Comparison of ENCODE assay signal across 8 cellular contexts in the genomic region with DNA sequence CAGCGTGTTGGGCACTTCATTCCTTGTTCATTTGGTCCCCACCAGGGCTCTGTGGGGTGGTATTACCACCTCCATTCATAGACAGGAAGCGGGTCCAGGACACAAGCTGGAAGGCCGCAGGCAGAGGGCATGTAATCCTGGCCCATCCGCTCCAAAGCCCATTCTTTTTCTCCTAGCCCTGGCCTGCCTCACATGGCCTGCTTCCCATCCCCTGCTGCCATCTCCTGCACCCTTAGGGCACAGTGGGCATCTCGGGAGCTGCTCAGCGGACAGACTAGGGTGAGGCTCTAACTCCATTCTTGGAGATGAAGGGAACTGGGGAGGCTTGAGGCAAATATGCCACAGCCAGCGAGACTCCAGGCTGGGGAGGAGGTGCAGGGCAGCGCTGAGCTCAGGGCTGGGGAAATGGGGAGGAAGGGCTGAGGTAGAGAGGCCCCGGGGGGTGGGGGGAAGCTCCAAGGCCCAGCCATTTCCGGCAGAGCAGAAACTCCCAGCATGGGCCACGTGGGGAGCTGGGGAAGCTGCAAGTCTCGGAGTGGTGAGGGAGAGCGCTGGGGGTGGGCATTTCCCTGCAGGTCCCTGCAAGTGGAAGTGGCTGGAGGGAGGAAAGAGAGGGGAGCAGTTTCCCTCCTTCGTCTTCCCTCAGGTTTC. TPM values are rescaled to one million over a fixed set of nuclear protein-coding genes. Genes with fewer than 3 reads are reported as not detected.
DNase-seq lines count a peak whose midpoint lies in the region; ATAC-seq and TF ChIP-seq lines count a peak whose summit lies in the region.

No MANE protein-coding gene starts in this region.

- intact Hi-C loops in natural killer cell (cut with micrococcal nuclease) = no loop called here

- H4K20me1 ChIP-seq in DND-41 (ENCODE audit: insufficient read depth, low read length) = no peaks in the 10 kb centered on the region

- peak overlapping the region; percentile 45 for H3K9ac ChIP-seq in DND-41 (ENCODE audit: low read depth, low read length)
- peak overlapping the region; percentile 26 for H3K9ac ChIP-seq in NT2/D1 (ENCODE audit: insufficient read length, low read depth)

- no peaks in the 10 kb centered on the region for H3K9me3 Mint-ChIP-seq in activated naive CD8-positive, alpha-beta T cell treated with anti-CD3 and anti-CD28 coated beads for 36 hours
- no peaks in the 10 kb centered on the region for H3K9me3 Mint-ChIP-seq in natural killer cell

- no peaks in the 10 kb centered on the region for H3K79me2 ChIP-seq in DND-41 (ENCODE audit: insufficient read depth, low read length)

- H3K4me1 Mint-ChIP-seq in activated naive CD8-positive, alpha-beta T cell treated with anti-CD3 and anti-CD28 coated beads for 36 hours = peaks cover 30% of the 10 kb centered on the region
- H3K4me1 Mint-ChIP-seq in natural killer cell = peaks cover 0 to 5% of the 10 kb centered on the region in 2 donors

- H3K4me3 Mint-ChIP-seq in activated naive CD8-positive, alpha-beta T cell treated with anti-CD3 and anti-CD28 coated beads for 36 hours = peak overlapping the region; percentile 44
- H3K4me3 Mint-ChIP-seq in natural killer cell = no peak overlapping the region

- peak overlapping the region; percentile 57 for H3K4me2 ChIP-seq in DND-41 (ENCODE audit: insufficient read depth, low read length)

- H3K27me3 ChIP-seq in DND-41 (ENCODE audit: insufficient read depth, low read length, poor library complexity) = no peaks in the 10 kb centered on the region
- H3K27me3 ChIP-seq in NT2/D1 (ENCODE audit: insufficient read depth, insufficient read length) = no peaks in the 10 kb centered on the region

- peak overlapping the region; percentile 81 for H3K27ac ChIP-seq in DND-41 (ENCODE audit: low read length)

- DNase-seq in DND-41 = peak; percentile 89
- no peak for DNase-seq in NT2/D1 (ENCODE audit: low read depth, low spot score)
- peak; percentile 72 for DNase-seq in activated naive CD8-positive, alpha-beta T cell treated with anti-CD3 and anti-CD28 coated beads for 36 hours
- DNase-seq in natural killer cell = no peak
- no peak for DNase-seq in H4 (ENCODE audit: low spot score)

- peak overlapping the region; percentile 80 for H3K27ac Mint-ChIP-seq in activated naive CD8-positive, alpha-beta T cell treated with anti-CD3 and anti-CD28 coated beads for 36 hours
- H3K27ac Mint-ChIP-seq in natural killer cell = no peak overlapping the region

- no peaks in the 10 kb centered on the region for H3K27me3 Mint-ChIP-seq in activated naive CD8-positive, alpha-beta T cell treated with anti-CD3 and anti-CD28 coated beads for 36 hours
- peaks cover 16 to 24% of the 10 kb centered on the region in 2 donors for H3K27me3 Mint-ChIP-seq in natural killer cell (ENCODE audit: low read depth in 2 of 2)

- no peaks in the 10 kb centered on the region for H3K36me3 Mint-ChIP-seq in activated naive CD8-positive, alpha-beta T cell treated with anti-CD3 and anti-CD28 coated beads for 36 hours
- H3K36me3 Mint-ChIP-seq in natural killer cell = no peaks in the 10 kb centered on the region

- H3K9me3 ChIP-seq in DND-41 (ENCODE audit: insufficient read depth, low read length, severe bottlenecking) (no peaks in the 10 kb centered on the region), NT2/D1 (ENCODE audit: insufficient read depth, low read length) (no peaks in the 10 kb centered on the region)

- TF ChIP-seq CTCF in DND-41 (IDR thresholded peaks at IDR 0.05; ENCODE audit: borderline replicate concordance, extremely low read depth, low read length, poor library complexity, severe bottlenecking) (no peak), natural killer cell (IDR thresholded peaks at IDR 0.05) (no peak)

- H3K4me3 ChIP-seq in DND-41 (ENCODE audit: low read depth in 1 of 2, low read length in 2 of 2) (peak overlapping the region in 1 of 2 experiments; percentile 23; a peak in 1 of 4 replicates), NT2/D1 (ENCODE audit: insufficient read length, low read depth) (no peak overlapping the region)

- ATAC-seq in DND-41 (ENCODE audit: insufficient read depth, low read depth) = peak; percentile 99
- peak; percentile 28 to 42 (median 42) for ATAC-seq in natural killer cell
- ATAC-seq in HG02763 (IDR thresholded peaks at IDR 0.05; ENCODE audit: unreplicated experiment) = no peak
- ATAC-seq in GM21528 (IDR thresholded peaks at IDR 0.05; ENCODE audit: low FRiP score, unreplicated experiment) = no peak
- ATAC-seq in GM19395 (IDR thresholded peaks at IDR 0.05; ENCODE audit: unreplicated experiment) = no peak

- no peaks in the 10 kb centered on the region for H3K36me3 ChIP-seq in DND-41 (ENCODE audit: insufficient read depth, low read length)
- H3K36me3 ChIP-seq in NT2/D1 (ENCODE audit: insufficient read depth, insufficient read length, low read length) = no peaks in the 10 kb centered on the region

- H2AFZ ChIP-seq in DND-41 (ENCODE audit: low read depth, low read length) = peak overlapping the region; percentile 88

- H3K4me1 ChIP-seq in DND-41 (ENCODE audit: insufficient read depth, low read length) (peaks cover 16% of the 10 kb centered on the region), NT2/D1 (ENCODE audit: insufficient read depth, insufficient read length) (peaks cover 12% of the 10 kb centered on the region)

RNA-seq across cellular contexts. Expression of gene BCL9L, which starts 14.3 kb away (rescaled TPM):
- total RNA-seq in activated naive CD8-positive, alpha-beta T cell treated with anti-CD3 and anti-CD28 coated beads for 36 hours = 10 to 100 TPM; 34.9 to 38.8 TPM
- 100 to 1,000 TPM; 221 to 255 (median 234) TPM for total RNA-seq in natural killer cell
- 3.3 and 7.5 TPM in 2 replicates for total RNA-seq in H4 (2014; rRNA removed; shearing (Covaris generic))

RNA-seq across cellular contexts. Expression of gene UPK2, which starts 16.0 kb away (rescaled TPM):
- under 1 TPM; 0.48 to 0.49 TPM for total RNA-seq in activated naive CD8-positive, alpha-beta T cell treated with anti-CD3 and anti-CD28 coated beads for 36 hours
- under 1 TPM in 2 of 3 donors, not detected in 1; 0.40 to 0.41 TPM for total RNA-seq in natural killer cell
- not detected in 2 replicates for total RNA-seq in H4 (2014; rRNA removed; shearing (Covaris generic))

RNA-seq across cellular contexts. Expression of gene FOXR1, which starts 31.5 kb away (rescaled TPM):
- total RNA-seq in activated naive CD8-positive, alpha-beta T cell treated with anti-CD3 and anti-CD28 coated beads for 36 hours = not detected
- total RNA-seq in natural killer cell = not detected
- not detected in 2 replicates for total RNA-seq in H4 (2014; rRNA removed; shearing (Covaris generic))

RNA-seq across cellular contexts. Expression of gene CXCR5, which starts 56.4 kb away (rescaled TPM):
- 1 to 10 TPM; 1.5 to 1.6 TPM for total RNA-seq in activated naive CD8-positive, alpha-beta T cell treated with anti-CD3 and anti-CD28 coated beads for 36 hours
- 1 to 10 TPM in 1 of 3 donors, under 1 TPM in 2; 0.56 to 1.3 (median 0.86) TPM for total RNA-seq in natural killer cell
- not detected in 2 replicates for total RNA-seq in H4 (2014; rRNA removed; shearing (Covaris generic))

RNA-seq across cellular contexts. Expression of gene CENATAC, which starts 57.9 kb away (rescaled TPM):
- 10 to 100 TPM; 24.8 to 28.3 TPM for total RNA-seq in activated naive CD8-positive, alpha-beta T cell treated with anti-CD3 and anti-CD28 coated beads for 36 hours
- total RNA-seq in natural killer cell = 100 to 1,000 TPM; 121 to 143 (median 122) TPM
- total RNA-seq in H4 (2014; rRNA removed; shearing (Covaris generic)) = 11.9 and 14.4 TPM in 2 replicates

Comparison
In these comparisons a context has a peak if more than half of its experiments do, and no peak if none do; other contexts are left out.
1. ATAC-seq: peak in DND-41 (single experiment) and natural killer cell (3 of 3); none in HG02763 (single experiment), GM21528 (single experiment) and GM19395 (single experiment).
2. DNase-seq: peak in DND-41 (single experiment) and activated naive CD8-positive, alpha-beta T cell treated with anti-CD3 and anti-CD28 coated beads for 36 hours (single experiment); none in NT2/D1 (single experiment), natural killer cell (single experiment) and H4 (single experiment).
3. RNA of gene BCL9L, which starts 14.3 kb away (total RNA-seq): 221 to 255 TPM in natural killer cell; 34.9 to 38.8 TPM in activated naive CD8-positive, alpha-beta T cell treated with anti-CD3 and anti-CD28 coated beads for 36 hours and 3.3 to 7.5 TPM in H4; every median in the first group is over 4 times any median in the second.